ENCODE assay signal across 8 cellular contexts in the genomic region with DNA sequence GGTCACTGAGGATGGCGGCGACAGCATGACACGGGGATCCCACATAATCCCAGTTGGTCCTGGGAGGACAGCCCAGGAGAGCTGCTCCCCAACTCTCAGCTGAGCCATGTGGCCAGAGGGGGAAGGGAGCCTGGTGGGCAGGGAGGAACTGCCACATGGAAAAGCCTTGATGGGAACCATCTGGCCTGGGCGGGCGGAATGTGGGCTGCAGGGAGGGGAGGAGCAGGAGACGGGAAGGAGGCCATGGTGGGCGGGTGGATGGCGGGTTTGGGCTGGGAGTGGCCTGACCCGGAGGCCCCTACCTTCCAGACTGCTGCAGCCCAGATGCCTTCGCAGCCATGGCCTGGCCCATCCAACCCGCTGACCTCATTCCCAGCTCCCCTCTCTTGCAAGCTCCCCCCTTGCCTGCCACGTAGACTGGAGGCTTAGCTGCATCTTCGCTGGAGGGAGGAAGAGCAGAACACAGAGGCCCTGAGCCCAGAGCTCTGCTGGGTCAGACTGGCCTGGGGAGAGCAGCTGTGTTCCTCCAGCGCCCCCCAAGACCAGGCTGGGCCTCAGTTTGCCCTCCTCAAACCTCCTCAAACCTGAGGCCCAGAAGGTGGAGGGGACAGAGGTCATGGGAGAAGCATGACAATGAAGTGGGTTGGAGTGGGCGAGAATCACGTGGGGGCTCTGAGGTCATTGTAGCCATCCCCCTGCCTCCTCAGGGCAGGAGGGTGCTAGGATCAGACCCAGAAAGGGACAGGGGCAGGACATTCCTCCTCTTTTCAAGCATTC. TPM values are rescaled to one million over a fixed set of nuclear protein-coding genes. Genes with fewer than 3 reads are reported as not detected.
DNase-seq lines count a peak whose midpoint lies in the region; ATAC-seq and TF ChIP-seq lines count a peak whose summit lies in the region.

No MANE protein-coding gene starts in this region.

- H3K4me3 ChIP-seq in SK-N-MC (no peak overlapping the region), prostate gland (no peak overlapping the region)

- intact Hi-C loops in Right ventricle myocardium superior (cut with DNase I) (no loop called here), prostate gland (cut with DNase I) (no loop called here)

- WGBS in prostate gland, result 62% methylated on average over 16 of the region's 16 CpGs

- no peak for TF ChIP-seq POLR2A in prostate gland (IDR thresholded peaks at IDR 0.05)

- H3K9ac ChIP-seq in SK-N-MC (ENCODE audit: insufficient read length), result no peak overlapping the region

- no peak for TF ChIP-seq CTCF in prostate gland (IDR thresholded peaks at IDR 0.05)

- no peaks in the 10 kb centered on the region for H3K27me3 ChIP-seq in prostate gland (replicated peaks; ENCODE audit: insufficient read depth)

- in situ Hi-C loops in KBM-7 (cut with MboI; ENCODE audit: low pct_unique_long_range_greater_than_20kb, low sequenced_read_pairs), result loop anchor here (10.0 kb wide), 1 partner anchor 65 kb away; the partner anchor contains the start of gene TMEM92

- H3K36me3 ChIP-seq in SK-N-MC (ENCODE audit: insufficient read depth, low read length) (no peaks in the 10 kb centered on the region), prostate gland (no peaks in the 10 kb centered on the region)

- no peaks in the 10 kb centered on the region for H3K9me3 ChIP-seq in SK-N-MC (ENCODE audit: low read depth, low read length)
- no peaks in the 10 kb centered on the region for H3K9me3 ChIP-seq in prostate gland

- no peaks in the 10 kb centered on the region for H3K4me1 ChIP-seq in prostate gland (replicated peaks)

- ATAC-seq in Right ventricle myocardium superior (ENCODE audit: poor library complexity), result peak; percentile 92
- ATAC-seq in HG03097 (IDR thresholded peaks at IDR 0.05; ENCODE audit: low FRiP score, unreplicated experiment), result no peak

- DNase-seq in DMS 273 (lab: John Stamatoyannopoulos, UW; ENCODE audit: unreplicated experiment) (peak; percentile 96), SK-N-MC (ENCODE audit: low read depth, low spot score) (no peak), Right ventricle myocardium superior (peak; percentile 92), prostate gland (ENCODE audit: low spot score) (no peak), C1 segment of cervical spinal cord (lab: John Stamatoyannopoulos, UW) (no peak), KBM-7 (no peak), GDM1 (lab: John Stamatoyannopoulos, UW) (no peak)

- H3K27ac ChIP-seq in SK-N-MC (0 out of 2 replicates have a peak overlapping the region, but pooled peaks have one; percentile 32), prostate gland (peak overlapping the region; percentile 69 to 73)

RNA-seq across cellular contexts. Expression of gene COL1A1, which starts 8.2 kb away (rescaled TPM):
- total RNA-seq in Right ventricle myocardium superior, result 28.1 TPM
- total RNA-seq in prostate gland, result 10 to 100 TPM; 21.5 to 81.0 TPM

RNA-seq across cellular contexts. Expression of gene SGCA, which starts 43.9 kb away (rescaled TPM):
- total RNA-seq in Right ventricle myocardium superior (135 TPM), prostate gland (10 to 100 TPM; 13.9 to 19.4 TPM)

RNA-seq across cellular contexts. Expression of gene PPP1R9B, which starts 59.2 kb away (rescaled TPM):
- total RNA-seq in Right ventricle myocardium superior, result 35.4 TPM
- total RNA-seq in prostate gland, result 10 to 100 TPM; 36.2 to 79.7 TPM

Comparison
In these comparisons a context has a peak if more than half of its experiments do, and no peak if none do; other contexts are left out.
1. DNase-seq: peak in DMS 273 (single experiment) and Right ventricle myocardium superior (single experiment); none in SK-N-MC (single experiment), prostate gland (single experiment), C1 segment of cervical spinal cord (0 of 14), KBM-7 (single experiment) and GDM1 (single experiment).